34 cellular contexts compared by ENCODE assay signal in genomic region chr1:153560241-153560640, GRCh38. TPM values are rescaled to one million over a fixed set of nuclear protein-coding genes. Genes with fewer than 3 reads are reported as not detected.
"Had no signal": no experiment of that assay in that cellular context is flagged by ENCODE, and none has a peak within 500 bp of the region (broad histone marks: within the 10 kb centered on the region; RNA-seq: fewer than 3 reads in every experiment).

No MANE protein-coding gene starts in this region.

- H3K4me1 Mint-ChIP-seq: T-helper 17 cell had no signal

- H3K4me3 Mint-ChIP-seq: activated CD4-positive, alpha-beta memory T cell treated with anti-CD3 and anti-CD28 coated beads, Interleukin-2, amount 10 ng/mL, durations not matched to agents 7 days and 5 days; activated naive CD8-positive, alpha-beta T cell; activated naive CD8-positive, alpha-beta T cell treated with anti-CD3 and anti-CD28 coated beads, Interleukin-2, amount 50 U/mL, for 24 hours; activated T-cell treated with anti-CD3 and anti-CD28 coated beads, Interleukin-2, amount 50 U/mL, for 24 hours; brain; IgD-negative memory B cell; T-helper 17 cell had no signal

- H3K27ac ChIP-seq: Peyer's patch, SJCRH30, SK-N-MC, WERI-Rb-1 had no signal

- H3K9me3 Mint-ChIP-seq: activated CD4-positive, alpha-beta memory T cell treated with anti-CD3 and anti-CD28 coated beads, Interleukin-2, amount 10 ng/mL, durations not matched to agents 7 days and 5 days; activated naive CD8-positive, alpha-beta T cell treated with anti-CD3 and anti-CD28 coated beads, Interleukin-2, amount 50 U/mL, for 24 hours; activated T-cell treated with anti-CD3 and anti-CD28 coated beads, Interleukin-2, amount 50 U/mL, for 24 hours; activated T-helper 2 cell treated with anti-CD3 and anti-CD28 coated beads, Interferon-gamma antibody, Interleukin-2, Interleukin-4, amounts not matched to agents 10 μg/mL and 5 μg/mL and 100 μg/mL, durations not matched to agents 14 hours and 24 hours and 36 hours; IgD-negative memory B cell had no signal

- H3K4me3 ChIP-seq: MG63, Peyer's patch, SJCRH30, SK-N-MC had no signal

- H3K27ac Mint-ChIP-seq: activated CD4-positive, alpha-beta memory T cell treated with anti-CD3 and anti-CD28 coated beads, Interleukin-2, amount 10 ng/mL, durations not matched to agents 7 days and 5 days; activated naive CD8-positive, alpha-beta T cell; activated naive CD8-positive, alpha-beta T cell treated with anti-CD3 and anti-CD28 coated beads, Interleukin-2, amount 50 U/mL, for 24 hours; activated T-cell treated with anti-CD3 and anti-CD28 coated beads, Interleukin-2, amount 50 U/mL, for 24 hours; activated T-helper 2 cell treated with anti-CD3 and anti-CD28 coated beads, Interferon-gamma antibody, Interleukin-2, Interleukin-4, amounts not matched to agents 10 μg/mL and 5 μg/mL and 100 μg/mL, durations not matched to agents 14 hours and 24 hours and 36 hours; brain; IgD-negative memory B cell; T-helper 17 cell had no signal

- DNase-seq: activated CD4-positive, alpha-beta memory T cell treated with anti-CD3 and anti-CD28 coated beads, Interleukin-2, amount 10 ng/mL, durations not matched to agents 7 days and 5 days; activated CD4-positive, alpha-beta T cell treated with anti-CD3 and anti-CD28 coated beads for 1 hour; activated CD4-positive, alpha-beta T cell treated with anti-CD3 and anti-CD28 coated beads for 48 hours; activated CD4-positive, CD25-positive, alpha-beta regulatory T cell; activated gamma-delta T cell; activated naive CD4-positive, alpha-beta T cell treated with Interleukin-2 at 50 U/mL for 16 hours; activated naive CD8-positive, alpha-beta T cell treated with anti-CD3 and anti-CD28 coated beads, Interleukin-2, amount 50 U/mL, for 24 hours; activated T-cell treated with anti-CD3 and anti-CD28 coated beads, Interleukin-2, amount 50 U/mL, for 24 hours; anterior cingulate cortex; central memory CD4-positive, alpha-beta T cell; Karpas-422; KBM-7; MG63; NCI-H1092; NCI-H1436 treated with DMSO at 0.1 percent for 48 hours; NCI-H1694 treated with DMSO at 0.1 percent for 48 hours; NCI-H2029; NCI-H2171; NCI-H510A; NCI-H526; NCI-H748 treated with DMSO at 0.1 percent for 48 hours; NK-92 treated with Interleukin-12 subunit alpha and Interleukin-12 subunit beta, amount 100 ng/mL, for 24 hours; PC-3; Peyer's patch; SHP77; SJCRH30; T-helper 17 cell; WERI-Rb-1 had no signal

- H3K27me3 ChIP-seq: MG63, Peyer's patch, SJCRH30 had no signal

- H3K36me3 Mint-ChIP-seq: activated naive CD8-positive, alpha-beta T cell; brain had no signal

- H3K27me3 Mint-ChIP-seq: activated CD4-positive, alpha-beta memory T cell treated with anti-CD3 and anti-CD28 coated beads, Interleukin-2, amount 10 ng/mL, durations not matched to agents 7 days and 5 days; activated naive CD8-positive, alpha-beta T cell; activated naive CD8-positive, alpha-beta T cell treated with anti-CD3 and anti-CD28 coated beads, Interleukin-2, amount 50 U/mL, for 24 hours; activated T-cell treated with anti-CD3 and anti-CD28 coated beads, Interleukin-2, amount 50 U/mL, for 24 hours; IgD-negative memory B cell; T-helper 17 cell had no signal

- ATAC-seq: activated naive CD8-positive, alpha-beta T cell treated with anti-CD3 and anti-CD28 coated beads, Interleukin-2, amount 50 U/mL, for 24 hours; PC-3; T-helper 17 cell had no signal

- H3K36me3 ChIP-seq: MG63, Peyer's patch, SJCRH30, WERI-Rb-1 had no signal

RNA-seq across cellular contexts. Expression of gene S100A2, which starts 5.4 kb away (rescaled TPM):
- total RNA-seq: cerebellum, Peyer's patch had no signal
- polyA plus RNA-seq: IgD-negative memory B cell had no signal

RNA-seq across cellular contexts. Expression of gene S100A3, which starts 11.2 kb away (rescaled TPM):
- total RNA-seq: activated CD4-positive, alpha-beta memory T cell treated with anti-CD3 and anti-CD28 coated beads, Interleukin-2, amount 10 ng/mL, durations not matched to agents 7 days and 5 days; activated T-helper 2 cell treated with anti-CD3 and anti-CD28 coated beads, Interferon-gamma antibody, Interleukin-2, Interleukin-4, amounts not matched to agents 10 μg/mL and 5 μg/mL and 100 μg/mL, durations not matched to agents 14 hours and 24 hours and 36 hours; cerebellum; Peyer's patch; T-helper 17 cell had no signal
- polyA plus RNA-seq: IgD-negative memory B cell had no signal

RNA-seq across cellular contexts. Expression of gene S100A5, which starts 19.5 kb away (rescaled TPM):
- total RNA-seq: cerebellum, Peyer's patch, SJCRH30 had no signal
